8 cellular contexts compared by ENCODE assay signal in genomic region chr6:16331328-16332174, GRCh38.
DNase-seq lines count a peak whose midpoint lies in the region; TF ChIP-seq lines count a peak whose summit lies in the region.

No MANE protein-coding gene starts in this region.

- no peaks in the 10 kb centered on the region for H3K4me1 Mint-ChIP-seq in HFFc6 (ENCODE audit: low read depth)

- no peak overlapping the region for H3K27ac Mint-ChIP-seq in HFFc6

- no peaks in the 10 kb centered on the region for H3K9me3 Mint-ChIP-seq in HFFc6

- H3K27me3 Mint-ChIP-seq in HFFc6 (ENCODE audit: insufficient read depth): peaks cover 3% of the 10 kb centered on the region; the same call in 1 of the 2 replicates

- H3K27ac ChIP-seq in caudate nucleus (ENCODE audit: low read depth, low read length) (peak overlapping the region; percentile 42), layer of hippocampus (ENCODE audit: low read depth, low read length) (peak overlapping the region; percentile 44)

- no peaks in the 10 kb centered on the region for H3K27me3 ChIP-seq in layer of hippocampus (ENCODE audit: control insufficient read depth, insufficient read depth, low read length)

- POLR2A ChIA-PET in GM10248 (lab: Yijun Ruan, JAX): no interaction called here

- 0 out of 2 replicates have a peak overlapping the region, but pooled peaks have one; percentile 2 for H3K4me3 ChIP-seq in WI38 (ENCODE audit: low read depth, low read length)

- H3K4me3 Mint-ChIP-seq in HFFc6: no peak overlapping the region

- DNase-seq in GM10248 (ENCODE audit: extremely low spot score) (peak; percentile 67), HFFc6 (peak; percentile 76), NCI-H2081 (lab: John Stamatoyannopoulos, UW) (peak; percentile 66 to 72), caudate nucleus (lab: John Stamatoyannopoulos, UW) (peak in 58 of 61 donors; percentile 21 to 93 (median 59)), NCI-H187 treated with DMSO at 0.1 percent for 48 hours (lab: John Stamatoyannopoulos, UW) (no peak)
- peak; percentile 75 to 77 for DNase-seq in stimulated activated CD4-positive, alpha-beta T cell treated with anti-CD3 and anti-CD28 coated beads, Interleukin-2, amount 100 ng/mL, for 24 hours

- TF ChIP-seq CTCF in GM10248 (IDR thresholded peaks at IDR 0.05; ENCODE audit: control extremely low read depth, extremely low read depth, low read depth, missing control alignments): peak; percentile 85
- peak; percentile 92 for TF ChIP-seq CTCF in HFFc6 (IDR thresholded peaks at IDR 0.05)
- TF ChIP-seq CTCF in WI38 (IDR thresholded peaks at IDR 0.05; ENCODE audit: low read depth, low read length): peak; percentile 88

- CTCF ChIA-PET in GM10248 (lab: Yijun Ruan, JAX): interaction anchor here (0.6 to 5.8 kb wide), 50 partner anchors 8 to 626 kb away, joined by 3 to 62 read pairs (median 6); partner anchors contain the start of gene ATXN1

- H3K36me3 Mint-ChIP-seq in HFFc6 (ENCODE audit: low read depth): peaks cover under 1% of the 10 kb centered on the region
